8 cellular contexts compared by ENCODE assay signal in genomic region chr12:57591567-57592325, GRCh38. TPM values are rescaled to one million over a fixed set of nuclear protein-coding genes. Genes with fewer than 3 reads are reported as not detected.
DNase-seq lines count a peak whose midpoint lies in the region; ATAC-seq and TF ChIP-seq lines count a peak whose summit lies in the region.

No MANE protein-coding gene starts in this region.

- H2AK5ac ChIP-seq in H9 (ENCODE audit: insufficient read length, low read length) = no peak overlapping the region

- H4K20me1 ChIP-seq in H9 (ENCODE audit: control insufficient read depth, insufficient read depth, insufficient read length) = no peaks in the 10 kb centered on the region

- H3K4me3 Mint-ChIP-seq in CD4-positive, alpha-beta memory T cell = peak overlapping the region; percentile 86 to 92 (median 90)
- peak overlapping the region; percentile 84 to 93 for H3K4me3 Mint-ChIP-seq in H9
- H3K4me3 Mint-ChIP-seq in naive B cell = peak overlapping the region; percentile 84 to 95 (median 90)

- H3K36me3 ChIP-seq in CD4-positive, alpha-beta memory T cell (ENCODE audit: insufficient read depth, low read length) = peaks cover 14% of the 10 kb centered on the region

- H3K23me2 ChIP-seq in H9 (ENCODE audit: insufficient read length, low read depth, low read length, poor library complexity, severe bottlenecking) = peaks cover 16% of the 10 kb centered on the region

- H2BK15ac ChIP-seq in H9 (ENCODE audit: low read depth, low read length) = no peak overlapping the region

- no peaks in the 10 kb centered on the region for H3K27me3 ChIP-seq in CD4-positive, alpha-beta memory T cell (ENCODE audit: insufficient read depth, low read length)
- no peaks in the 10 kb centered on the region for H3K27me3 ChIP-seq in H9 (ENCODE audit: insufficient read depth, low read length)

- H3K27ac ChIP-seq in CD4-positive, alpha-beta memory T cell (ENCODE audit: low read depth, low read length) = peak overlapping the region; percentile 63
- H3K27ac ChIP-seq in H9 (ENCODE audit: insufficient read length, low read depth, low read length) (no peak overlapping the region), RWPE1 (peak overlapping the region; percentile 65)

- no peak overlapping the region for H4K5ac ChIP-seq in H9 (ENCODE audit: insufficient read length, low read depth, low read length)

- peaks cover 23 to 39% (median 30%) of the 10 kb centered on the region in 4 donors for H3K4me1 Mint-ChIP-seq in CD4-positive, alpha-beta memory T cell
- peaks cover 15 to 20% of the 10 kb centered on the region in 2 experiments for H3K4me1 Mint-ChIP-seq in H9
- H3K4me1 Mint-ChIP-seq in naive B cell = peaks cover 18 to 23% (median 21%) of the 10 kb centered on the region in 3 donors

- no peak overlapping the region for H3K18ac ChIP-seq in H9 (ENCODE audit: insufficient read length, low read depth, low read length)

- no peaks in the 10 kb centered on the region for H3K9me3 Mint-ChIP-seq in CD4-positive, alpha-beta memory T cell
- H3K9me3 Mint-ChIP-seq in H9 = no peaks in the 10 kb centered on the region
- no peaks in the 10 kb centered on the region for H3K9me3 Mint-ChIP-seq in naive B cell

- H3K4me1 ChIP-seq in CD4-positive, alpha-beta memory T cell (ENCODE audit: insufficient read depth, low read length) = peaks cover 27% of the 10 kb centered on the region
- H3K4me1 ChIP-seq in H9 (ENCODE audit: insufficient read depth, low read length) = peaks cover 5% of the 10 kb centered on the region; the same call in 1 of the 2 replicates

- no peaks in the 10 kb centered on the region for H3K27me3 Mint-ChIP-seq in CD4-positive, alpha-beta memory T cell
- no peaks in the 10 kb centered on the region for H3K27me3 Mint-ChIP-seq in H9 (ENCODE audit: low read depth)
- H3K27me3 Mint-ChIP-seq in naive B cell = no peaks in the 10 kb centered on the region

- no peak overlapping the region for H2BK120ac ChIP-seq in H9 (ENCODE audit: low read depth, low read length, poor library complexity, severe bottlenecking)

- H3K27ac Mint-ChIP-seq in CD4-positive, alpha-beta memory T cell = peak overlapping the region; percentile 73 to 96 (median 91)
- H3K27ac Mint-ChIP-seq in H9 (peak overlapping the region in 1 of 3 experiments; percentile 91; a peak in 1 of 7 replicates), naive B cell (peak overlapping the region; percentile 72 to 85 (median 83))

- CTCF ChIA-PET in CD4-positive, alpha-beta memory T cell (lab: Charles Lee; ENCODE audit: partially characterized antibody) = interaction anchor here (1.0 to 4.2 kb wide), 7 partner anchors 8 to 42 kb away, joined by 3 to 60 read pairs (median 5); partner anchors contain the start of gene B4GALNT1
- CTCF ChIA-PET in RWPE1 (lab: Yijun Ruan, JAX) = interaction anchor here (0.6 to 3.3 kb wide), 8 partner anchors 7 to 116 kb away, joined by 3 to 26 read pairs (median 4); partner anchors contain the start of genes B4GALNT1 and OS9

- H3K9me3 ChIP-seq in CD4-positive, alpha-beta memory T cell (ENCODE audit: control insufficient read depth in 1 of 2, low read length in 2 of 2) = no peaks in the 10 kb centered on the region
- no peaks in the 10 kb centered on the region for H3K9me3 ChIP-seq in H9 (ENCODE audit: control insufficient read depth, low read depth, low read length)

- H3K79me2 ChIP-seq in H9 (ENCODE audit: insufficient read depth, low read length) = peaks cover 3% of the 10 kb centered on the region; the same call in 1 of the 2 replicates

- no peak overlapping the region for H2BK12ac ChIP-seq in H9 (ENCODE audit: insufficient read length, low read depth, low read length)

- no peak overlapping the region for H2AFZ ChIP-seq in H9 (ENCODE audit: low read length)

- H4K91ac ChIP-seq in H9 (ENCODE audit: insufficient read length, low read depth, low read length) = no peak overlapping the region

- peaks cover 8% of the 10 kb centered on the region for H3K79me1 ChIP-seq in H9 (ENCODE audit: insufficient read depth, low read depth, low read length, poor library complexity, severe bottlenecking)

- ATAC-seq in naive B cell (ENCODE audit: low read depth in 2 of 2) = peak; percentile 61 to 63

- intact Hi-C loops in CD4-positive, alpha-beta memory T cell (cut with micrococcal nuclease) = loop anchor here (1.0 to 2.0 kb wide), 6 partner anchors 8 to 129 kb away; partner anchors contain the start of genes ARHGEF25, DCTN2 and DDIT3

- no CpG with 5 or more reads among the region's 16 CpGs for WGBS in H9 (ENCODE audit: extremely low coverage, insufficient read length, low lambda C conversion rate)

- H2BK20ac ChIP-seq in H9 (ENCODE audit: low read depth, low read length, poor library complexity, severe bottlenecking) = no peak overlapping the region

- peak overlapping the region; percentile 58 for H3K4me2 ChIP-seq in H9 (ENCODE audit: insufficient read depth, insufficient read length, low read length)

- H3K23ac ChIP-seq in H9 (ENCODE audit: insufficient read length, low read depth, low read length) = no peak overlapping the region

- H3K4me3 ChIP-seq in CD4-positive, alpha-beta memory T cell (ENCODE audit: low read length in 2 of 2) = peak overlapping the region; percentile 54 to 87
- peak overlapping the region; percentile 97 for H3K4me3 ChIP-seq in epithelial cell of esophagus (ENCODE audit: low read length)

- peaks cover 18 to 29% of the 10 kb centered on the region in 2 donors for H3K36me3 Mint-ChIP-seq in CD4-positive, alpha-beta memory T cell
- peaks cover 0 to 19% (median 10%) of the 10 kb centered on the region in 3 experiments; a peak in 6 of 7 replicates for H3K36me3 Mint-ChIP-seq in H9 (ENCODE audit: insufficient read depth in 1 of 3, low read depth in 3 of 3)
- H3K36me3 Mint-ChIP-seq in naive B cell = peaks cover 4 to 14% of the 10 kb centered on the region in 2 donors

- no peak overlapping the region for H3K4ac ChIP-seq in H9 (ENCODE audit: low read depth, low read length)

- POLR2A ChIA-PET in CD4-positive, alpha-beta memory T cell (lab: Charles Lee; ENCODE audit: partially characterized antibody) = interaction anchor here (0.9 to 1.9 kb wide), 9 partner anchors 9 to 160 kb away, joined by 3 to 7 read pairs (median 4); partner anchors contain the start of genes CDK4, DTX3 and TSPAN31
- POLR2A ChIA-PET in RWPE1 (lab: Yijun Ruan, JAX; ENCODE audit: low non-redundant PET) = interaction anchor here (0.5 kb wide), 1 partner anchor 111 kb away, joined by 3 read pairs; no protein-coding TSS in a partner anchor

- H2BK5ac ChIP-seq in H9 (ENCODE audit: insufficient read length, low read length) = no peak overlapping the region

- TF ChIP-seq CTCF in H9 (conservative IDR thresholded peaks at IDR 0.05) (no peak), RWPE1 (conservative IDR thresholded peaks at IDR 0.05; ENCODE audit: low read depth) (no peak), epithelial cell of esophagus (IDR thresholded peaks at IDR 0.05; ENCODE audit: insufficient read depth, low read depth, low read length, missing control alignments) (no peak)

- peak overlapping the region; percentile 35 for H3K9ac ChIP-seq in H9 (ENCODE audit: extremely low read depth, insufficient read length, low read length)

- H4K8ac ChIP-seq in H9 (replicated peaks; ENCODE audit: insufficient read length, low read depth, low read length) = no peak overlapping the region

- H3K56ac ChIP-seq in H9 (ENCODE audit: insufficient read length, low read depth, low read length) = no peak overlapping the region

- DNase-seq in CD4-positive, alpha-beta memory T cell = peak in 1 of 5 donors; percentile 51
- DNase-seq in H9 (no peak), RWPE1 (ENCODE audit: low spot score) (no peak), epithelial cell of esophagus (ENCODE audit: low read depth) (peak; percentile 37), naive B cell (no peak), SK-N-DZ (ENCODE audit: low spot score) (no peak)
- no peak for DNase-seq in stimulated activated CD4-positive, alpha-beta T cell treated with anti-CD3 and anti-CD28 coated beads, Interleukin-2, amount 100 ng/mL, for 48 hours
- no peak for DNase-seq in effector CD8-positive, alpha-beta T cell (lab: John Stamatoyannopoulos, UW)

- H3T11ph ChIP-seq in H9 (ENCODE audit: low read length) = no peak overlapping the region

- H3K14ac ChIP-seq in H9 (ENCODE audit: insufficient read depth, low read length) = no peak overlapping the region

RNA-seq across cellular contexts. Expression of gene PIP4K2C, which starts 0.8 kb away (rescaled TPM):
- total RNA-seq in CD4-positive, alpha-beta memory T cell = 10 to 100 TPM; 32.4 to 36.0 TPM
- 10 to 100 TPM; 30.4 to 45.0 TPM for polyA plus RNA-seq in CD4-positive, alpha-beta memory T cell
- total RNA-seq in H9 (2021) = 37.1 and 40.7 TPM in 2 replicates
- polyA plus RNA-seq in naive B cell (ENCODE audit: low read depth in 6 of 6) = 10 to 100 TPM; 15.8 to 42.0 (median 19.1) TPM
- 21.4 and 26.5 TPM in 2 replicates for polyA plus RNA-seq in SK-N-DZ (2014; cell fraction: cytosol; rRNA removed)
- 19.3 and 24.9 TPM in 2 replicates for polyA plus RNA-seq in SK-N-DZ (2014; cell fraction: nucleus; rRNA removed)

RNA-seq across cellular contexts. Expression of gene DTX3, which starts 12.9 kb away (rescaled TPM):
- total RNA-seq in CD4-positive, alpha-beta memory T cell = 10 to 100 TPM; 33.8 to 37.1 TPM
- polyA plus RNA-seq in CD4-positive, alpha-beta memory T cell = 1 to 10 TPM; 4.2 to 6.2 TPM
- total RNA-seq in H9 (2021) = 65.2 and 67.5 TPM in 2 replicates
- under 1 TPM in 5 of 6 donors, not detected in 1; 0.16 to 0.53 (median 0.29) TPM for polyA plus RNA-seq in naive B cell (ENCODE audit: low read depth in 6 of 6)
- polyA plus RNA-seq in SK-N-DZ (2014; cell fraction: cytosol; rRNA removed) = 52.8 and 68.0 TPM in 2 replicates
- polyA plus RNA-seq in SK-N-DZ (2014; cell fraction: nucleus; rRNA removed) = 222 and 224 TPM in 2 replicates

RNA-seq across cellular contexts. Expression of gene ARHGEF25, which starts 19.5 kb away (rescaled TPM):
- under 1 TPM; 0.47 to 0.67 TPM for total RNA-seq in CD4-positive, alpha-beta memory T cell
- not detected for polyA plus RNA-seq in CD4-positive, alpha-beta memory T cell
- 22.6 and 24.4 TPM in 2 replicates for total RNA-seq in H9 (2021)
- not detected for polyA plus RNA-seq in naive B cell (ENCODE audit: low read depth in 6 of 6)
- 51.9 and 69.7 TPM in 2 replicates for polyA plus RNA-seq in SK-N-DZ (2014; cell fraction: cytosol; rRNA removed)
- 189 and 482 TPM in 2 replicates for polyA plus RNA-seq in SK-N-DZ (2014; cell fraction: nucleus; rRNA removed)

RNA-seq across cellular contexts. Expression of gene B4GALNT1, which starts 41.3 kb away (rescaled TPM):
- not detected for total RNA-seq in CD4-positive, alpha-beta memory T cell
- polyA plus RNA-seq in CD4-positive, alpha-beta memory T cell = not detected
- total RNA-seq in H9 (2021) = 2.3 and 2.6 TPM in 2 replicates
- polyA plus RNA-seq in naive B cell (ENCODE audit: low read depth in 6 of 6) = not detected
- polyA plus RNA-seq in SK-N-DZ (2014; cell fraction: cytosol; rRNA removed) = 47.9 and 73.7 TPM in 2 replicates
- polyA plus RNA-seq in SK-N-DZ (2014; cell fraction: nucleus; rRNA removed) = 154 and 191 TPM in 2 replicates

RNA-seq across cellular contexts. Expression of gene KIF5A, which starts 41.9 kb away (rescaled TPM):
- total RNA-seq in CD4-positive, alpha-beta memory T cell = under 1 TPM; 0.96 to 1.00 TPM
- not detected for polyA plus RNA-seq in CD4-positive, alpha-beta memory T cell
- 17.7 and 18.5 TPM in 2 replicates for total RNA-seq in H9 (2021)
- not detected for polyA plus RNA-seq in naive B cell (ENCODE audit: low read depth in 6 of 6)
- 18.1 and 20.0 TPM in 2 replicates for polyA plus RNA-seq in SK-N-DZ (2014; cell fraction: cytosol; rRNA removed)
- polyA plus RNA-seq in SK-N-DZ (2014; cell fraction: nucleus; rRNA removed) = 59.9 and 84.5 TPM in 2 replicates

Comparison
In these comparisons a context has a peak if more than half of its experiments do, and no peak if none do; other contexts are left out.
1. RNA of gene ARHGEF25, which starts 19.5 kb away (total RNA-seq): 22.6 to 24.4 TPM in H9; 0.47 to 0.67 TPM in CD4-positive, alpha-beta memory T cell; every median in the first group is over 10 times any median in the second.
2. Peak in every context shown above with its lines, with median percentiles within 50 percentile points of each other: H3K4me3 Mint-ChIP-seq.